Comparison of ENCODE assay signal across 1 cellular context in the genomic region with DNA sequence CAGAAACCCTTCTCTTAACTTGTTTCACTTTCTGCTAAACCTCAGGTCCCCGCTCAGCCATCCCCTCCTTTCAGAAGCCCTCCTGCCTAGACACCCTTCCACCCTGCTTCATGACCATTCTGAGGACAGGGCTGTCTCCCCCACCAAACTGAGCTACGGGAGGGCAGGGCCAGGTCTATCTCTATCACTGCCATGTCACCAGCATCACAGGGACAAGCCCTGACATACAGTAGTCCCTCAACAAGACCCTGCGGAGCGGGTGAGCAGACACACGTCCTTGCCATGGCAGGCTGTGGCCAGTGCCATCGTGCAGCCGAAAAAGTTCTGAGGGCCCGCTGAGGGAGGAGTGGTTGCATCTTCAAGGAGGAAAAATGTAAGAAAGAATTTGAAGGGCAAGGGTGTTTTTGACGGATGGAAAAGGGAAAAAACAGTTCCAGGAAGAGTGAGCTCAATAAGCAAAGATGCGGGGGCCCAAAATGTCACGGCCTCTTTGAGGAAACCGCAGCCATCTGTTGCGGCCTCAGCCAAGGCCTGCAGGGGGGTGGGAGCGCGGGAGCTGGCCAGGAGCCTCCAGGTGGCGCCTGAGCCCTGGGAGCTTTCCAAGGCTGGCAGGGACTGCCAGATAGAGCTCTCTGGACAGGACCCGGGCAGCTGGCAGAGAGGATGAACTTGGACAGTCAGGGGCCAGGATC.
TF ChIP-seq lines count a peak whose summit lies in the region.

No MANE protein-coding gene starts in this region.

TF ChIP-seq in K562, 482 proteins besides CTCF, POLR2A, EP300 and RAD21 (continued from another document and continues in another):
- TF ChIP-seq, protein P1, sequence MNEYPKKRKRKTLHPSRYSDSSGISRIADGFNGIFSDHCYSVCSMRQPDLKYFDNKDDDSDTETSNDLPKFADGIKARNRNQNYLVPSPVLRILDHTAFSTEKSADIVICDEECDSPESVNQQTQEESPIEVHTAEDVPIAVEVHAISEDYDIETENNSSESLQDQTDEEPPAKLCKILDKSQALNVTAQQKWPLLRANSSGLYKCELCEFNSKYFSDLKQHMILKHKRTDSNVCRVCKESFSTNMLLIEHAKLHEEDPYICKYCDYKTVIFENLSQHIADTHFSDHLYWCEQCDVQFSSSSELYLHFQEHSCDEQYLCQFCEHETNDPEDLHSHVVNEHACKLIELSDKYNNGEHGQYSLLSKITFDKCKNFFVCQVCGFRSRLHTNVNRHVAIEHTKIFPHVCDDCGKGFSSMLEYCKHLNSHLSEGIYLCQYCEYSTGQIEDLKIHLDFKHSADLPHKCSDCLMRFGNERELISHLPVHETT (CRISPR knock-in tag; conservative IDR thresholded peaks at IDR 0.05 in 1 of 2, IDR thresholded peaks at IDR 0.05 in 1 of 2) = no peak
- TF ChIP-seq KDM2B (CRISPR knock-in tag; IDR thresholded peaks at IDR 0.05) (no peak), ZNF184 (CRISPR knock-in tag; IDR thresholded peaks at IDR 0.05) (no peak), NEUROD1 (IDR thresholded peaks at IDR 0.05; ENCODE audit: borderline replicate concordance, low read depth, low read length, partially characterized antibody) (no peak), MIER1 (IDR thresholded peaks at IDR 0.05; ENCODE audit: low read depth) (no peak), CAMTA2 (CRISPR knock-in tag; conservative IDR thresholded peaks at IDR 0.05) (no peak), ZNF217 (CRISPR knock-in tag; IDR thresholded peaks at IDR 0.05) (no peak), BRF1 (IDR thresholded peaks at IDR 0.05; ENCODE audit: borderline replicate concordance, extremely low read depth, insufficient read length) (no peak), MCM5 (IDR thresholded peaks at IDR 0.05; ENCODE audit: low read depth) (no peak), POLR2G (IDR thresholded peaks at IDR 0.05; ENCODE audit: low read depth, low read length) (no peak), RNF2 (IDR thresholded peaks at IDR 0.05) (no peak), RFX1 (IDR thresholded peaks at IDR 0.05) (no peak), RBBP5 (IDR thresholded peaks at IDR 0.05; ENCODE audit: borderline replicate concordance, insufficient read depth, low read length, poor library complexity, severe bottlenecking) (no peak), MYC (IDR thresholded peaks at IDR 0.05; ENCODE audit: low read depth, low read length) (0 out of 2 replicates have a peak, but pooled peaks have one; percentile 24), MYC (CRISPR knock-in tag; IDR thresholded peaks at IDR 0.05; ENCODE audit: borderline replicate concordance, low read depth) (no peak), NR2F6 (CRISPR knock-in tag; IDR thresholded peaks at IDR 0.05) (no peak), SRF (CRISPR knock-in tag; IDR thresholded peaks at IDR 0.05) (peak in 1 of 2 experiments; percentile 59; a peak in 1 of 4 replicates), GABPA (tag; conservative IDR thresholded peaks at IDR 0.05; ENCODE audit: low read depth) (no peak), ZNF589 (CRISPR knock-in tag; IDR thresholded peaks at IDR 0.05; ENCODE audit: low read depth) (no peak), JUN (IDR thresholded peaks at IDR 0.05; ENCODE audit: borderline replicate concordance, low read depth, low read length) (no peak), JUN (CRISPR knock-in tag; IDR thresholded peaks at IDR 0.05; ENCODE audit: borderline replicate concordance) (no peak), RB1 (IDR thresholded peaks at IDR 0.05; ENCODE audit: low read depth) (0 out of 2 replicates have a peak, but pooled peaks have one; percentile 12), ZBTB7A (IDR thresholded peaks at IDR 0.05; ENCODE audit: borderline replicate concordance, control insufficient read depth, low read depth, low read length) (peak; percentile 75; the same call in 1 of the 2 replicates), NONO (IDR thresholded peaks at IDR 0.05; ENCODE audit: low read depth in 2 of 2, low read length in 1 of 2) (no peak), ZNF311 (CRISPR knock-in tag; IDR thresholded peaks at IDR 0.05) (no peak), ZNF77 (CRISPR knock-in tag; IDR thresholded peaks at IDR 0.05) (no peak), ATF7 (IDR thresholded peaks at IDR 0.05) (peak; percentile 23; the same call in 1 of the 2 replicates), RCOR1 (IDR thresholded peaks at IDR 0.05; ENCODE audit: borderline replicate concordance in 1 of 2, low read depth in 2 of 2, low read length in 2 of 2) (peak in 1 of 2 experiments; percentile 21; a peak in 1 of 4 replicates), CBFA2T3 (IDR thresholded peaks at IDR 0.05) (peak; percentile 53), SMC3 (conservative IDR thresholded peaks at IDR 0.05; ENCODE audit: insufficient read depth, low read depth, low read length) (peak; percentile 60), MTA1 (IDR thresholded peaks at IDR 0.05; ENCODE audit: borderline replicate concordance) (no peak), CBFA2T2 (conservative IDR thresholded peaks at IDR 0.05) (0 out of 2 replicates have a peak, but pooled peaks have one; percentile 22), MAZ (CRISPR knock-in tag; conservative IDR thresholded peaks at IDR 0.05 in 1 of 2, IDR thresholded peaks at IDR 0.05 in 1 of 2) (peak in 1 of 2 experiments; percentile 82; a peak in 2 of 4 replicates), KDM4B (IDR thresholded peaks at IDR 0.05; ENCODE audit: borderline replicate concordance in 2 of 2, low read depth in 1 of 2) (0 out of 4 replicates have a peak, but pooled peaks of 1 of the 2 experiments have one; percentile 51), ZNF175 (CRISPR knock-in tag; IDR thresholded peaks at IDR 0.05; ENCODE audit: low read depth) (no peak), MYNN (IDR thresholded peaks at IDR 0.05) (0 out of 2 replicates have a peak, but pooled peaks have one; percentile 72), MYNN (CRISPR knock-in tag; IDR thresholded peaks at IDR 0.05) (no peak), ARID2 (IDR thresholded peaks at IDR 0.05) (0 out of 2 replicates have a peak, but pooled peaks have one; percentile 36), TARDBP (IDR thresholded peaks at IDR 0.05) (no peak), CCNT2 (IDR thresholded peaks at IDR 0.05; ENCODE audit: borderline replicate concordance, extremely low read depth, insufficient read length, low read depth, low read length) (no peak), RBM25 (IDR thresholded peaks at IDR 0.05; ENCODE audit: low read depth, low read length, severe bottlenecking) (no peak), NR2C1 (IDR thresholded peaks at IDR 0.05) (no peak), NR2C1 (tag; IDR thresholded peaks at IDR 0.05) (no peak), CEBPB (tag; IDR thresholded peaks at IDR 0.05) (no peak), MAFK (IDR thresholded peaks at IDR 0.05; ENCODE audit: low read length) (no peak)
- TF ChIP-seq, protein P2, sequence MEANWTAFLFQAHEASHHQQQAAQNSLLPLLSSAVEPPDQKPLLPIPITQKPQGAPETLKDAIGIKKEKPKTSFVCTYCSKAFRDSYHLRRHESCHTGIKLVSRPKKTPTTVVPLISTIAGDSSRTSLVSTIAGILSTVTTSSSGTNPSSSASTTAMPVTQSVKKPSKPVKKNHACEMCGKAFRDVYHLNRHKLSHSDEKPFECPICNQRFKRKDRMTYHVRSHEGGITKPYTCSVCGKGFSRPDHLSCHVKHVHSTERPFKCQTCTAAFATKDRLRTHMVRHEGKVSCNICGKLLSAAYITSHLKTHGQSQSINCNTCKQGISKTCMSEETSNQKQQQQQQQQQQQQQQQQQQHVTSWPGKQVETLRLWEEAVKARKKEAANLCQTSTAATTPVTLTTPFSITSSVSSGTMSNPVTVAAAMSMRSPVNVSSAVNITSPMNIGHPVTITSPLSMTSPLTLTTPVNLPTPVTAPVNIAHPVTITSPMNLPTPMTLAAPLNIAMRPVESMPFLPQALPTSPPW (CRISPR knock-in tag; IDR thresholded peaks at IDR 0.05) = peak; percentile 74
- TF ChIP-seq, protein P3, sequence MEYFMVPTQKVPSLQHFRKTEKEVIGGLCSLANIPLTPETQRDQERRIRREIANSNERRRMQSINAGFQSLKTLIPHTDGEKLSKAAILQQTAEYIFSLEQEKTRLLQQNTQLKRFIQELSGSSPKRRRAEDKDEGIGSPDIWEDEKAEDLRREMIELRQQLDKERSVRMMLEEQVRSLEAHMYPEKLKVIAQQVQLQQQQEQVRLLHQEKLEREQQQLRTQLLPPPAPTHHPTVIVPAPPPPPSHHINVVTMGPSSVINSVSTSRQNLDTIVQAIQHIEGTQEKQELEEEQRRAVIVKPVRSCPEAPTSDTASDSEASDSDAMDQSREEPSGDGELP (CRISPR knock-in tag; IDR thresholded peaks at IDR 0.05; ENCODE audit: borderline replicate concordance) = peak; percentile 95
- TF ChIP-seq, protein P4, sequence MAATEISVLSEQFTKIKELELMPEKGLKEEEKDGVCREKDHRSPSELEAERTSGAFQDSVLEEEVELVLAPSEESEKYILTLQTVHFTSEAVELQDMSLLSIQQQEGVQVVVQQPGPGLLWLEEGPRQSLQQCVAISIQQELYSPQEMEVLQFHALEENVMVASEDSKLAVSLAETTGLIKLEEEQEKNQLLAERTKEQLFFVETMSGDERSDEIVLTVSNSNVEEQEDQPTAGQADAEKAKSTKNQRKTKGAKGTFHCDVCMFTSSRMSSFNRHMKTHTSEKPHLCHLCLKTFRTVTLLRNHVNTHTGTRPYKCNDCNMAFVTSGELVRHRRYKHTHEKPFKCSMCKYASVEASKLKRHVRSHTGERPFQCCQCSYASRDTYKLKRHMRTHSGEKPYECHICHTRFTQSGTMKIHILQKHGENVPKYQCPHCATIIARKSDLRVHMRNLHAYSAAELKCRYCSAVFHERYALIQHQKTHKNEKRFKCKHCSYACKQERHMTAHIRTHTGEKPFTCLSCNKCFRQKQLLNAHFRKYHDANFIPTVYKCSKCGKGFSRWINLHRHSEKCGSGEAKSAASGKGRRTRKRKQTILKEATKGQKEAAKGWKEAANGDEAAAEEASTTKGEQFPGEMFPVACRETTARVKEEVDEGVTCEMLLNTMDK (IDR thresholded peaks at IDR 0.05; ENCODE audit: borderline replicate concordance, insufficient read depth, low read depth, low read length, poor library complexity, severe bottlenecking) = peak; percentile 89
- TF ChIP-seq, protein P5, sequence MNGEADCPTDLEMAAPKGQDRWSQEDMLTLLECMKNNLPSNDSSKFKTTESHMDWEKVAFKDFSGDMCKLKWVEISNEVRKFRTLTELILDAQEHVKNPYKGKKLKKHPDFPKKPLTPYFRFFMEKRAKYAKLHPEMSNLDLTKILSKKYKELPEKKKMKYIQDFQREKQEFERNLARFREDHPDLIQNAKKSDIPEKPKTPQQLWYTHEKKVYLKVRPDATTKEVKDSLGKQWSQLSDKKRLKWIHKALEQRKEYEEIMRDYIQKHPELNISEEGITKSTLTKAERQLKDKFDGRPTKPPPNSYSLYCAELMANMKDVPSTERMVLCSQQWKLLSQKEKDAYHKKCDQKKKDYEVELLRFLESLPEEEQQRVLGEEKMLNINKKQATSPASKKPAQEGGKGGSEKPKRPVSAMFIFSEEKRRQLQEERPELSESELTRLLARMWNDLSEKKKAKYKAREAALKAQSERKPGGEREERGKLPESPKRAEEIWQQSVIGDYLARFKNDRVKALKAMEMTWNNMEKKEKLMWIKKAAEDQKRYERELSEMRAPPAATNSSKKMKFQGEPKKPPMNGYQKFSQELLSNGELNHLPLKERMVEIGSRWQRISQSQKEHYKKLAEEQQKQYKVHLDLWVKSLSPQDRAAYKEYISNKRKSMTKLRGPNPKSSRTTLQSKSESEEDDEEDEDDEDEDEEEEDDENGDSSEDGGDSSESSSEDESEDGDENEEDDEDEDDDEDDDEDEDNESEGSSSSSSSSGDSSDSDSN (IDR thresholded peaks at IDR 0.05; ENCODE audit: borderline replicate concordance in 1 of 2, low read depth in 2 of 2, low read length in 2 of 2) = 0 out of 4 replicates have a peak, but pooled peaks of 1 of the 2 experiments have one; percentile 56
- TF ChIP-seq, protein P6, sequence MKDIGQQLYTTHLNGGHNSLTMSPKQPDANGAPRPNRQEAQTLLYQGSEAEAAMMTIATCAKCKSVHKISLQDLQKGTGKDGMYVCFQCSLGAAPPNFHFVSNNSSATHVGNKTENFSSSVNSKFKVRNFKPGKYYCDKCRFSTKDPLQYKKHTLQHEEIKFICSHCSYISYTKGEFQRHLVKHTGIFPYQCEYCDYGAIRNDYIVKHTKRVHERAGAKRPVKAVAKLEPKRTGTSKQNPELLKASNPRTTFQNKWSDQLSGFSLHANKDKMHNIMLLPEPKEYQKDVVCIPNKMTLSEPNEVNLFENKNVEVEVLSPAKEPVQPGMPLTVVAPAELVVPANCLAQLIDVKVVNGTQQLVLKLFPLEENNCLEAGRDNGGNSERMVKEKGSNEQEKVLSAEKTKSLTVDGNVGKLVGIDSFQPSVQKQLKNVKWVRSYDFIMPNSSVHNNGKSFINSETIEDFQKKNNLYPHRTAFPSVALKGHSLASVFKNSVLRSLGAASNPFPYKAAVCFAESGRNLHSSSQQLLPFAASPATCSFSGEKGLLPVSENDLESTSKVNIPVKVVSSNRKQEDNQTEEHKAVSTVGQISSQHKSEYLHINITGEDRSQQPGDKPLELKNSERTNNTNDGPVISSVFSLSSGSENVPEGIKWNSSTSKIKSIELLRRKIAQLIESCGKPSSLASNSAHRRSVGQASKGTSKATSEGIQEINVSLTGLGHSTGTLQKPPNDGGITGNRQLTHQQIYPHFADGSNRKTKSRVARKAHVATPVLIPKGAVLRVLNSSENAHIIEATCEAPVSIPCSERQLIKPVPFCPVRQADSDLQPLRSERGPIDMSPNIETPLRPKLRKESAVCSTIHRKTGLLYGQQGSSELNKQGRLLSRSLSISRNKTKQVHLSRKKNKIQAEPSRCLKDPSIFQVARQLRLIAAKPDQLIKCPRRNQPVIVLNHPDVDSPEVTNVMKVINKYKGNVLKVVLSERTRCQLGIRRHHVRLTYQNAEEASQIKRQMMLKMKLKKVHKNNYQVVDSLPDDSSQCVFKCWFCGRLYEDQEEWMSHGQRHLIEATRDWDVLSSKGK (CRISPR knock-in tag; IDR thresholded peaks at IDR 0.05) = no peak
- TF ChIP-seq, protein P7, sequence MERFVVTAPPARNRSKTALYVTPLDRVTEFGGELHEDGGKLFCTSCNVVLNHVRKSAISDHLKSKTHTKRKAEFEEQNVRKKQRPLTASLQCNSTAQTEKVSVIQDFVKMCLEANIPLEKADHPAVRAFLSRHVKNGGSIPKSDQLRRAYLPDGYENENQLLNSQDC (CRISPR knock-in tag; IDR thresholded peaks at IDR 0.05) = no peak
- TF ChIP-seq, protein P8, sequence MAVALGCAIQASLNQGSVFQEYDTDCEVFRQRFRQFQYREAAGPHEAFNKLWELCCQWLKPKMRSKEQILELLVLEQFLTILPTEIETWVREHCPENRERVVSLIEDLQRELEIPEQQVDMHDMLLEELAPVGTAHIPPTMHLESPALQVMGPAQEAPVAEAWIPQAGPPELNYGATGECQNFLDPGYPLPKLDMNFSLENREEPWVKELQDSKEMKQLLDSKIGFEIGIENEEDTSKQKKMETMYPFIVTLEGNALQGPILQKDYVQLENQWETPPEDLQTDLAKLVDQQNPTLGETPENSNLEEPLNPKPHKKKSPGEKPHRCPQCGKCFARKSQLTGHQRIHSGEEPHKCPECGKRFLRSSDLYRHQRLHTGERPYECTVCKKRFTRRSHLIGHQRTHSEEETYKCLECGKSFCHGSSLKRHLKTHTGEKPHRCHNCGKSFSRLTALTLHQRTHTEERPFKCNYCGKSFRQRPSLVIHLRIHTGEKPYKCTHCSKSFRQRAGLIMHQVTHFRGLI (CRISPR knock-in tag; IDR thresholded peaks at IDR 0.05) = no peak
- TF ChIP-seq, protein P9, sequence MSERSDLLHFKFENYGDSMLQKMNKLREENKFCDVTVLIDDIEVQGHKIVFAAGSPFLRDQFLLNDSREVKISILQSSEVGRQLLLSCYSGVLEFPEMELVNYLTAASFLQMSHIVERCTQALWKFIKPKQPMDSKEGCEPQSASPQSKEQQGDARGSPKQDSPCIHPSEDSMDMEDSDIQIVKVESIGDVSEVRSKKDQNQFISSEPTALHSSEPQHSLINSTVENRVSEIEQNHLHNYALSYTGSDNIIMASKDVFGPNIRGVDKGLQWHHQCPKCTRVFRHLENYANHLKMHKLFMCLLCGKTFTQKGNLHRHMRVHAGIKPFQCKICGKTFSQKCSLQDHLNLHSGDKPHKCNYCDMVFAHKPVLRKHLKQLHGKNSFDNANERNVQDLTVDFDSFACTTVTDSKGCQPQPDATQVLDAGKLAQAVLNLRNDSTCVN (CRISPR knock-in tag; IDR thresholded peaks at IDR 0.05) = no peak
